8 cellular contexts compared by ENCODE assay signal in genomic region chr1:27300341-27301051, GRCh38. TPM values are rescaled to one million over a fixed set of nuclear protein-coding genes. Genes with fewer than 3 reads are reported as not detected.
DNase-seq lines count a peak whose midpoint lies in the region; ATAC-seq, FAIRE-seq and TF ChIP-seq lines count a peak whose summit lies in the region.

No MANE protein-coding gene starts in this region.

- no peaks in the 10 kb centered on the region for H3K9me3 Mint-ChIP-seq in activated B cell treated with CpG ODN at 0.5 μM for 24 hours

- in situ Hi-C loops in HAP-1 (cut with MboI; ENCODE audit: low sequenced_read_pairs), result loop anchor here (5.0 kb wide), 1 partner anchor 87 kb away; no protein-coding TSS in a partner anchor

- TF ChIP-seq CTCF in BE2C (IDR thresholded peaks at IDR 0.05; ENCODE audit: low read depth, low read length) (peak; percentile 78), activated B cell treated with CpG ODN at 0.5 μM for 24 hours (IDR thresholded peaks at IDR 0.05) (peak; percentile 99), bronchial epithelial cell (IDR thresholded peaks at IDR 0.05; ENCODE audit: insufficient read depth, low read length, severe bottlenecking) (peak; percentile 100), spleen (IDR thresholded peaks at IDR 0.05 in 8 of 11, conservative IDR thresholded peaks at IDR 0.05 in 3 of 11) (peak; percentile 98 to 100 (median 99))

- peaks cover 81% of the 10 kb centered on the region for H3K36me3 Mint-ChIP-seq in activated B cell treated with CpG ODN at 0.5 μM for 24 hours (ENCODE audit: low read depth)

- no peak overlapping the region for H3K4me3 Mint-ChIP-seq in activated B cell treated with CpG ODN at 0.5 μM for 24 hours

- H3K27me3 ChIP-seq in BE2C, result no peaks in the 10 kb centered on the region
- H3K27me3 ChIP-seq in HAP-1 (ENCODE audit: low read depth), result no peaks in the 10 kb centered on the region
- H3K27me3 ChIP-seq in bronchial epithelial cell (ENCODE audit: control insufficient read depth, insufficient read depth, low read length), result no peaks in the 10 kb centered on the region
- no peaks in the 10 kb centered on the region for H3K27me3 ChIP-seq in spleen (replicated peaks in 1 of 7)

- H3K4me1 ChIP-seq in BE2C, result peaks cover 16% of the 10 kb centered on the region
- no peaks in the 10 kb centered on the region for H3K4me1 ChIP-seq in HAP-1
- peaks cover 7 to 39% (median 19%) of the 10 kb centered on the region in 6 donors for H3K4me1 ChIP-seq in spleen

- CTCF ChIA-PET in activated B cell treated with CpG ODN at 0.5 μM for 24 hours (lab: Charles Lee), result interaction anchor here (0.7 to 10.7 kb wide), 28 partner anchors 8 to 371 kb away, joined by 3 to 208 read pairs (median 4); partner anchors contain the start of genes AHDC1, CD164L2, GPR3 and IFI6

- intact Hi-C loops in activated B cell treated with CpG ODN at 0.5 μM for 24 hours (cut with micrococcal nuclease), result loop anchor here (1.0 kb wide), 5 partner anchors 57 to 363 kb away; no protein-coding TSS in a partner anchor
- intact Hi-C loops in spleen (cut with DNase I; ENCODE audit: low total_unique reads), result loop anchor here (2.0 kb wide), 1 partner anchor 92 kb away; the partner anchor contains the start of gene GPR3

- no peaks in the 10 kb centered on the region for H3K9me3 ChIP-seq in BE2C
- no peaks in the 10 kb centered on the region for H3K9me3 ChIP-seq in HAP-1
- no peaks in the 10 kb centered on the region for H3K9me3 ChIP-seq in spleen

- no peak for TF ChIP-seq POLR2A in spleen (IDR thresholded peaks at IDR 0.05)

- FAIRE-seq in bronchial epithelial cell (lab: Jason Lieb, UNC), result peak; percentile 47

- ATAC-seq in activated B cell treated with CpG ODN at 0.5 μM for 24 hours (ENCODE audit: low read depth) (peak; percentile 90), HG03039 (IDR thresholded peaks at IDR 0.05; ENCODE audit: unreplicated experiment) (no peak)

- no peak overlapping the region for H3K27ac Mint-ChIP-seq in activated B cell treated with CpG ODN at 0.5 μM for 24 hours

- H3K36me3 ChIP-seq in BE2C, result no peaks in the 10 kb centered on the region
- H3K36me3 ChIP-seq in HAP-1 (replicated peaks), result no peaks in the 10 kb centered on the region
- peaks cover 5% of the 10 kb centered on the region for H3K36me3 ChIP-seq in bronchial epithelial cell (ENCODE audit: control insufficient read depth, insufficient read depth, low read length)
- H3K36me3 ChIP-seq in spleen, result peaks cover 0 to 99% (median 83%) of the 10 kb centered on the region in 6 donors

- peak overlapping the region; percentile 39 to 75 (median 66) for H3K27ac ChIP-seq in spleen

- H3K4me3 ChIP-seq in BE2C (ENCODE audit: low read depth, low read length) (no peak overlapping the region), HAP-1 (no peak overlapping the region), bronchial epithelial cell (ENCODE audit: low read depth, low read length) (no peak overlapping the region), spleen (no peak overlapping the region)

- no peaks in the 10 kb centered on the region for H3K27me3 Mint-ChIP-seq in activated B cell treated with CpG ODN at 0.5 μM for 24 hours

- peak; percentile 80 for DNase-seq in BE2C
- DNase-seq in HAP-1 (ENCODE audit: low spot score in 2 of 2), result peak; percentile 77 to 85
- DNase-seq in NCI-H2171 treated with DMSO at 0.1 percent for 48 hours (lab: John Stamatoyannopoulos, UW), result peak; percentile 92
- peak; percentile 72 for DNase-seq in activated B cell treated with CpG ODN at 0.5 μM for 24 hours
- DNase-seq in bronchial epithelial cell (ENCODE audit: low read depth), result peak; percentile 79
- peak; percentile 91 for DNase-seq in islet precursor cell
- peak; percentile 93 for DNase-seq in spleen

- peaks cover 3% of the 10 kb centered on the region for H3K4me1 Mint-ChIP-seq in activated B cell treated with CpG ODN at 0.5 μM for 24 hours

- POLR2A ChIA-PET in activated B cell treated with CpG ODN at 0.5 μM for 24 hours (lab: Charles Lee), result interaction anchor here (0.6 to 1.4 kb wide), 7 partner anchors 41 to 367 kb away, joined by 3 to 6 read pairs (median 3); partner anchors contain the start of gene SYTL1

- WGBS in spleen, 5 donors, result 16 to 24% (median 18%) methylated on average over 5 of the region's 5 CpGs

RNA-seq across cellular contexts. Expression of gene TMEM222, which starts 21.5 kb away (rescaled TPM):
- polyA plus RNA-seq in BE2C (2012; ENCODE audit: insufficient read depth, insufficient read length, low read depth), result 71.8 TPM
- total RNA-seq in activated B cell treated with CpG ODN at 0.5 μM for 24 hours (39.3 and 43.0 TPM in 2 replicates), bronchial epithelial cell (16.5 and 17.1 TPM in 2 replicates), spleen (10 to 100 TPM; 25.4 to 33.2 (median 31.6) TPM)
- polyA plus RNA-seq in spleen, result 10 to 100 TPM; 31.4 to 38.9 (median 34.1) TPM

RNA-seq across cellular contexts. Expression of gene SYTL1, which starts 41.3 kb away (rescaled TPM):
- 0.88 TPM for polyA plus RNA-seq in BE2C (2012; ENCODE audit: insufficient read depth, insufficient read length, low read depth)
- total RNA-seq in activated B cell treated with CpG ODN at 0.5 μM for 24 hours (76.0 and 81.9 TPM in 2 replicates), bronchial epithelial cell (31.9 and 86.3 TPM in 2 replicates), spleen (10 to 100 TPM; 54.9 to 97.0 (median 63.2) TPM)
- 100 to 1,000 TPM; 111 to 208 (median 159) TPM for polyA plus RNA-seq in spleen
